Comparison of ENCODE assay signal across 11 cellular contexts in genomic region chr17:72683506-72684404, GRCh38.
DNase-seq lines count a peak whose midpoint lies in the region; ATAC-seq and TF ChIP-seq lines count a peak whose summit lies in the region.
"Had no signal": no experiment of that assay in that cellular context is flagged by ENCODE, and none has a peak within 500 bp of the region (broad histone marks: within the 10 kb centered on the region; RNA-seq: fewer than 3 reads in every experiment).

No MANE protein-coding gene starts in this region.

- no peaks in the 10 kb centered on the region for H3K27me3 ChIP-seq in thymus (ENCODE audit: control insufficient read depth, insufficient read depth)
- H3K27me3 ChIP-seq: BLaER1, uterus had no signal

- H3K36me3 Mint-ChIP-seq in activated naive CD4-positive, alpha-beta T cell treated with anti-CD3 and anti-CD28 coated beads, Interleukin-2, amount 50 U/mL, for 72 hours, result peaks cover 6 to 8% of the 10 kb centered on the region in 2 donors

- H3K4me3 ChIP-seq in fibroblast of pulmonary artery (replicated peaks; ENCODE audit: low read depth, low read length) (no peak overlapping the region), thymus (ENCODE audit: low read length) (no peak overlapping the region)
- H3K4me3 ChIP-seq: BLaER1, uterus had no signal

- no peak for TF ChIP-seq CTCF in fibroblast of pulmonary artery (IDR thresholded peaks at IDR 0.05; ENCODE audit: low read length, missing control alignments)
- no peak for TF ChIP-seq CTCF in omental fat pad (IDR thresholded peaks at IDR 0.05)

- 96% methylated on average over 10 of the region's 10 CpGs for WGBS in thymus

- H3K27ac ChIP-seq in thymus (ENCODE audit: low read depth), result peak overlapping the region; percentile 52
- H3K27ac ChIP-seq: BLaER1, uterus had no signal

- no peaks in the 10 kb centered on the region for H3K36me3 ChIP-seq in thymus (ENCODE audit: control insufficient read depth, insufficient read depth)
- H3K36me3 ChIP-seq: BLaER1, uterus had no signal

- no peaks in the 10 kb centered on the region for H3K9me3 ChIP-seq in thymus (ENCODE audit: control insufficient read depth)
- H3K9me3 ChIP-seq: BLaER1, uterus had no signal

- ATAC-seq in omental fat pad (ENCODE audit: low FRiP score), result no peak
- ATAC-seq in activated naive CD4-positive, alpha-beta T cell treated with anti-CD3 and anti-CD28 coated beads, Interleukin-2, amount 50 U/mL, for 72 hours, result no peak
- ATAC-seq in HG03469 (IDR thresholded peaks at IDR 0.05; ENCODE audit: unreplicated experiment), result no peak

- peaks cover 0 to 8% of the 10 kb centered on the region in 2 donors for H3K9me3 Mint-ChIP-seq in activated naive CD4-positive, alpha-beta T cell treated with anti-CD3 and anti-CD28 coated beads, Interleukin-2, amount 50 U/mL, for 72 hours

- H3K4me1 ChIP-seq in thymus (ENCODE audit: control insufficient read depth, insufficient read depth, low read length), result no peaks in the 10 kb centered on the region
- H3K4me1 ChIP-seq: uterus had no signal

- peak overlapping the region in 1 of 2 donors; percentile 68 for H3K27ac Mint-ChIP-seq in activated naive CD4-positive, alpha-beta T cell treated with anti-CD3 and anti-CD28 coated beads, Interleukin-2, amount 50 U/mL, for 72 hours

- DNase-seq in NCI-H146 (lab: John Stamatoyannopoulos, UW) (peak; percentile 61), NCI-H146 treated with DMSO at 0.1 percent for 48 hours (lab: John Stamatoyannopoulos, UW; ENCODE audit: unreplicated experiment) (no peak), NOMO-1 (lab: John Stamatoyannopoulos, UW; ENCODE audit: unreplicated experiment in 2 of 2) (peak; percentile 20 to 55), fibroblast of pulmonary artery (ENCODE audit: low read depth) (peak; percentile 92), omental fat pad (ENCODE audit: low spot score) (no peak)
- no peak for DNase-seq in activated naive CD4-positive, alpha-beta T cell treated with anti-CD3 and anti-CD28 coated beads, Interleukin-2, amount 50 U/mL, for 72 hours (ENCODE audit: low spot score in 2 of 2)
- DNase-seq: naive B cell, uterus had no signal

Comparison
In these comparisons a context has a peak if more than half of its experiments do, and no peak if none do; other contexts are left out.
1. DNase-seq: peak in NCI-H146 (single experiment), NOMO-1 (2 of 2) and fibroblast of pulmonary artery (single experiment); none in NCI-H146 treated with DMSO at 0.1 percent for 48 hours (single experiment), omental fat pad (single experiment) and activated naive CD4-positive, alpha-beta T cell treated with anti-CD3 and anti-CD28 coated beads, Interleukin-2, amount 50 U/mL, for 72 hours (0 of 2).